In the genomic region with DNA sequence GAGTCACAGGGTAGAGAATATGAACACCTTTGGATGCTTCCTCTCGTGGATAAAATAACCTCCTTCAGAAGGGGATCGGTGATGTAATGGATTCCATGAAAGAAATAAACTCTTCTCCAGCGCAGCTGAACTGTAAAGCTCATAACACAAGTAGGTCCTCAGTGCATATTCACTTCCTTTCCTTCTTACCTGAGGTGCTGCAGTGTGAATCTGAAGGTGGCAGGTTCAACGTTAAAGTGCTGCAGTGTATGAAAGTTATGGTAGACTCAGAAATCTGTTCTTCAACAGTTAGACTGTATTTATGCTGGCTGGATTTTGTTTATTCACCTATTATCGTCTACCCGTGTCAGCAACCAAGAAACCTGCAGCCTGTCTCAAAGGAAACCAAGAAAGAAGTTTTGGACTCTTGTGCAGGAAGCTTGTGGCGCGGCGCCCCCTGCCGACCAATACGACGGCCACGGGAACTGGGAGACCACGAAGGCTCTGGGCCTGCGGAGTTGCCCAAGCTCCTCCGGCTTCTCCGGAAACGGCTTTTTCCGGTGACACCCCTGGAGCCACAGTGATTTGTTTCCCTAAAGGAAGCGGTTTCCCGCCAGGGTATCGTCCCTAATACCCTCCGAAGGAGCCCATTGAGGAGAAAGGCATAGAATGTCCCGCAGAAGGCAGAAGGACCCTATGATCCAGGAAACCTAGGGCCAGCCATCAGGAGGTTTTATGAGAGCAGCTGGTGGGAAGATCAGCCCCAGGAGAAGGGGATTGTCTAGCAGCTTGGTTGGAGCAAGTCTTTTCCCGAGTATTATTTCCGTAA, we compare ENCODE assay signal across 8 cellular contexts. TPM values are rescaled to one million over a fixed set of nuclear protein-coding genes. Genes with fewer than 3 reads are reported as not detected.
DNase-seq lines count a peak whose midpoint lies in the region; ATAC-seq, FAIRE-seq and TF ChIP-seq lines count a peak whose summit lies in the region.

No MANE protein-coding gene starts in this region.

- no peaks in the 10 kb centered on the region for H4K20me1 ChIP-seq in PC-3 (ENCODE audit: low read length)

- no peak overlapping the region for H3K4me2 ChIP-seq in PC-3 (ENCODE audit: low read length)

- H3K27me3 ChIP-seq in PC-3 (ENCODE audit: low read length) (peaks cover 57% of the 10 kb centered on the region), subcutaneous abdominal adipose tissue (ENCODE audit: control insufficient read depth in 5 of 5, insufficient read depth in 4 of 5, low read length in 5 of 5) (no peaks in the 10 kb centered on the region)

- intact Hi-C loops in PC-3 (cut with micrococcal nuclease), result loop anchor here (1.0 to 10.0 kb wide), 4 partner anchors 36 to 176 kb away; no protein-coding TSS in a partner anchor

- DNase-seq in GM03348 (ENCODE audit: low spot score), result peak; percentile 82
- peak; percentile 70 for DNase-seq in PC-3
- DNase-seq in activated T-helper 1 cell treated with anti-CD3 and anti-CD28 coated beads, Interleukin-2, amount 50 U/mL, for 16 hours (ENCODE audit: low read depth in 1 of 2, low spot score in 1 of 2), result peak; percentile 63
- DNase-seq in frontal cortex (ENCODE audit: low spot score in 2 of 2), result peak; percentile 14 to 44
- DNase-seq in nucleus accumbens (lab: John Stamatoyannopoulos, UW), result peak in 51 of 56 donors; percentile 5 to 87 (median 56)

- H3K4me1 ChIP-seq in PC-3 (ENCODE audit: insufficient read depth, low read length) (no peaks in the 10 kb centered on the region), subcutaneous abdominal adipose tissue (ENCODE audit: control insufficient read depth in 5 of 5, insufficient read depth in 5 of 5, low read length in 5 of 5) (peaks cover 2 to 12% (median 10%) of the 10 kb centered on the region in 5 donors)

- ATAC-seq in HG02623 (IDR thresholded peaks at IDR 0.05; ENCODE audit: unreplicated experiment), result peak; percentile 71
- peak; percentile 75 for ATAC-seq in PC-3
- ATAC-seq in GM21528 (IDR thresholded peaks at IDR 0.05; ENCODE audit: low FRiP score, unreplicated experiment), result no peak

- H3K4me3 ChIP-seq in PC-3 (ENCODE audit: low read length), result no peak overlapping the region
- H3K4me3 ChIP-seq in subcutaneous abdominal adipose tissue (ENCODE audit: low read depth in 1 of 5, low read length in 5 of 5), result peak overlapping the region; percentile 39 to 72 (median 56)

- no peaks in the 10 kb centered on the region for H3K9me2 ChIP-seq in PC-3 (replicated peaks; ENCODE audit: low read length)

- peak overlapping the region; percentile 45 for H2AFZ ChIP-seq in PC-3 (ENCODE audit: low read length)

- H3K79me2 ChIP-seq in PC-3 (ENCODE audit: low read length), result no peaks in the 10 kb centered on the region

- H3K27ac ChIP-seq in PC-3 (ENCODE audit: low read length) (no peak overlapping the region), subcutaneous abdominal adipose tissue (ENCODE audit: low read depth, low read length) (no peak overlapping the region)

- H3K9me3 ChIP-seq in PC-3 (ENCODE audit: low read length) (no peaks in the 10 kb centered on the region), subcutaneous abdominal adipose tissue (ENCODE audit: control insufficient read depth in 5 of 5, low read length in 5 of 5) (no peaks in the 10 kb centered on the region)

- H3K36me3 ChIP-seq in PC-3 (ENCODE audit: low read depth, low read length), result no peaks in the 10 kb centered on the region
- no peaks in the 10 kb centered on the region for H3K36me3 ChIP-seq in subcutaneous abdominal adipose tissue (ENCODE audit: control insufficient read depth in 5 of 5, insufficient read depth in 5 of 5, low read length in 5 of 5)

- H3K9ac ChIP-seq in PC-3 (ENCODE audit: low read length), result no peak overlapping the region
- peak overlapping the region in 1 of 5 donors; percentile 60 for H3K9ac ChIP-seq in subcutaneous abdominal adipose tissue (ENCODE audit: low read length in 5 of 5)

- BruUV-seq in PC-3 (replicated peaks; lab: Mats Ljungman, UMichigan), result no TSS peak

- FAIRE-seq in frontal cortex (lab: Jason Lieb, UNC), result no peak

- TF ChIP-seq CTCF in PC-3 (conservative IDR thresholded peaks at IDR 0.05; ENCODE audit: low read depth, low read length), result peak; percentile 91

- CTCF ChIA-PET in PC-3 (lab: Charles Lee), result interaction anchor here (0.6 to 1.0 kb wide), 2 partner anchors 16 to 37 kb away, joined by 3 read pairs; no protein-coding TSS in a partner anchor

- POLR2A ChIA-PET in PC-3 (lab: Charles Lee; ENCODE audit: unreplicated experiment), result no interaction called here

- H3F3A ChIP-seq in PC-3 (ENCODE audit: low read length, unreplicated experiment), result no peaks in the 10 kb centered on the region

RNA-seq across cellular contexts. Expression of a gene that starts 17.6 kb away (rescaled TPM):
- total RNA-seq in PC-3 (2014; rRNA removed) (not detected in 2 replicates), frontal cortex (not detected)

Comparison
In these comparisons a context has a peak if more than half of its experiments do, and no peak if none do; other contexts are left out.
1. DNase-seq: peak in every context shown above with its lines; median percentile 82 in GM03348; 70 in PC-3; 63 in activated T-helper 1 cell treated with anti-CD3 and anti-CD28 coated beads, Interleukin-2, amount 50 U/mL, for 16 hours; 56 in nucleus accumbens; 29 in frontal cortex.